ENCODE assay signal across 8 cellular contexts in the genomic region with DNA sequence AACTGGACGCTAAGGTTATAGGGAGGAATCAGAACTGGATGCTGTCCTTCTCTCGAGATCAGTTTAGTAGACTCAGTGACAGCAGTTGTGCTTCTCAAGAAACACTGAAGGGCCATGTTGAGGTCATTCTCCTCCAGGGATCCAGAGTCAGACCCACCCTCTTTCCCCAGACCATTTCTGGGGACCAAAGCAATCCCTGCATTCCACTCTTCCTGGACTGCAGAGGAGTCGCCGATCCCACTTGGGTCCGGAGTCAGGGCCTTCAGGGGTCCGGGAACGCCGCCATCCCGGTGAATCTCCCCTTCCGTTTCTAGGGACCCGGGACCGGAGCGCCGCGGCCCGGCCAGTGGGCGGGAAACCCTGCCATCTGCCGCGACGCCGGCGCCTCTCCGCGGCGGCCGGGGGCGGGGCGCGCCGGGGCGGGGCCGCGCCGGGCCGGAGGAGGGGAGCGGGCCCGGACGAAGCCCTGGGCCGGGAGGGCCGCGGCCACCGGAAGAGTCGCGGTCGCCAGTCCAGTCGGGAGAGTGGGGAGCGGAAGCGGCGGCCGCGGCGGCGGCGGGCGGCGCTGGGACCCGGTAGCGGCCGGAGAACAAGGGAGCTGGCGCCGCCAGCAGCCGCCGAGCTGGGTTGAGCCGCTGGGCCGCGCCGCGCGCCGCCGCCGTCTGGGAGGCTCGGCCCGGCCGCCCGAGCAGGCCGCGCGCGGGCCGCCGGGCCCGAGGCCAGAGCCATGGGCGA. TPM values are rescaled to one million over a fixed set of nuclear protein-coding genes. Genes with fewer than 3 reads are reported as not detected.
DNase-seq lines count a peak whose midpoint lies in the region; ATAC-seq and TF ChIP-seq lines count a peak whose summit lies in the region.

A gene (plus strand): TSS at position 469 of the 735 bp plus-strand sequence. CDS start 259 bp downstream, at position 728.

- no peaks in the 10 kb centered on the region for H3K9me3 ChIP-seq in BLaER1 treated with 17β-estradiol and CSF1 and Interleukin-3, amounts not matched to agents 10 nM and 100 nM (replicated peaks in 1 of 11)
- no peaks in the 10 kb centered on the region for H3K9me3 ChIP-seq in mesodermal cell (ENCODE audit: control insufficient read depth, low read length)
- H3K9me3 ChIP-seq in subcutaneous abdominal adipose tissue (ENCODE audit: control insufficient read depth in 5 of 5, low read length in 5 of 5), result no peaks in the 10 kb centered on the region

- peak; percentile 66 for TF ChIP-seq POLR2A in GM18951 (IDR thresholded peaks at IDR 0.05; ENCODE audit: extremely low read depth, insufficient read depth, insufficient read length)

- H3K4me3 ChIP-seq in BLaER1 treated with 17β-estradiol and CSF1 and Interleukin-3, amounts not matched to agents 10 nM and 100 nM, result peak within 1 kb of the TSS; percentile 76 to 98 (median 90)
- H3K4me3 ChIP-seq in mesodermal cell (ENCODE audit: extremely low read depth, insufficient read depth, low read length, poor library complexity, severe bottlenecking), result peak within 1 kb of the TSS; percentile 71
- peak within 1 kb of the TSS; percentile 91 to 99 (median 92) for H3K4me3 ChIP-seq in subcutaneous abdominal adipose tissue (ENCODE audit: low read depth in 1 of 5, low read length in 5 of 5)

- H3K9ac ChIP-seq in BLaER1 treated with 17β-estradiol and CSF1 and Interleukin-3, amounts not matched to agents 10 nM and 100 nM, result peak within 1 kb of the TSS; percentile 86 to 96 (median 91)
- peak within 1 kb of the TSS; percentile 91 to 98 (median 95) for H3K9ac ChIP-seq in subcutaneous abdominal adipose tissue (ENCODE audit: low read length in 5 of 5)

- no peaks in the 10 kb centered on the region for H3K27me3 ChIP-seq in BLaER1 treated with 17β-estradiol and CSF1 and Interleukin-3, amounts not matched to agents 10 nM and 100 nM
- no peaks in the 10 kb centered on the region for H3K27me3 ChIP-seq in subcutaneous abdominal adipose tissue (ENCODE audit: control insufficient read depth in 5 of 5, insufficient read depth in 4 of 5, low read length in 5 of 5)

- peak within 1 kb of the TSS; percentile 95 to 99 (median 98) for H3K4me2 ChIP-seq in BLaER1 treated with 17β-estradiol and CSF1 and Interleukin-3, amounts not matched to agents 10 nM and 100 nM

- in situ Hi-C loops in GM18951 (cut with MboI; ENCODE audit: low sequenced_read_pairs, unreplicated experiment), result no loop called here

- H3K27ac ChIP-seq in BLaER1 treated with 17β-estradiol and CSF1 and Interleukin-3, amounts not matched to agents 10 nM and 100 nM, result peak within 1 kb of the TSS; percentile 77 to 89 (median 87)
- H3K27ac ChIP-seq in epithelial cell of prostate (peak within 1 kb of the TSS; percentile 79), mesodermal cell (ENCODE audit: low read depth, low read length, severe bottlenecking) (peak within 1 kb of the TSS; percentile 89), subcutaneous abdominal adipose tissue (ENCODE audit: low read depth, low read length) (peak within 1 kb of the TSS; percentile 81)

- H3K4me1 ChIP-seq in BLaER1 treated with 17β-estradiol and CSF1 and Interleukin-3, amounts not matched to agents 10 nM and 100 nM, result peaks cover 33 to 45% (median 42%) of the 10 kb centered on the region in 10 experiments
- H3K4me1 ChIP-seq in mesodermal cell (ENCODE audit: control insufficient read depth, insufficient read depth, low read length, poor library complexity, severe bottlenecking) (peaks cover 16% of the 10 kb centered on the region), subcutaneous abdominal adipose tissue (ENCODE audit: control insufficient read depth in 5 of 5, insufficient read depth in 5 of 5, low read length in 5 of 5) (peaks cover 9 to 51% (median 45%) of the 10 kb centered on the region in 5 donors)

- DNase-seq in NCI-H510A (lab: John Stamatoyannopoulos, UW) (peak; percentile 55), activated T-cell treated with anti-CD3 and anti-CD28 coated beads for 1 hour (ENCODE audit: low read depth) (peak; percentile 20), epithelial cell of prostate (ENCODE audit: low read depth, low spot score) (no peak)

- H3K36me3 ChIP-seq in BLaER1 treated with 17β-estradiol and CSF1 and Interleukin-3, amounts not matched to agents 10 nM and 100 nM, result peaks cover 0 to 7% (median 0%) of the 10 kb centered on the region in 11 experiments; a peak in 4 of 22 replicates
- H3K36me3 ChIP-seq in mesodermal cell (ENCODE audit: control insufficient read depth, insufficient read depth, low read length) (peaks cover 21% of the 10 kb centered on the region), subcutaneous abdominal adipose tissue (ENCODE audit: control insufficient read depth in 5 of 5, insufficient read depth in 5 of 5, low read length in 5 of 5) (no peaks in the 10 kb centered on the region)

- WGBS in mesodermal cell (ENCODE audit: insufficient coverage in 2 of 2), 2 experiments, result 1 to 2% methylated on average over 50 to 63 of the region's 84 CpGs

- peak; percentile 62 for ATAC-seq in HG03103 (IDR thresholded peaks at IDR 0.05; ENCODE audit: low read depth, unreplicated experiment)

- H4K20me1 ChIP-seq in BLaER1 treated with 17β-estradiol and CSF1 and Interleukin-3, amounts not matched to agents 10 nM and 100 nM, result peaks cover 18 to 45% (median 38%) of the 10 kb centered on the region in 11 experiments; a peak in 19 of 22 replicates

RNA-seq across cellular contexts. Expression of the gene that starts here (rescaled TPM):
- 86.1 TPM for polyA plus RNA-seq in mesodermal cell (2013, experiment 1 of 2)
- polyA plus RNA-seq in mesodermal cell (2013, experiment 2 of 2), result 71.8 TPM
